In genomic region chr14:69543341-69544249, GRCh38 we compare ENCODE assay signal across 8 cellular contexts. TPM values are rescaled to one million over a fixed set of nuclear protein-coding genes. Genes with fewer than 3 reads are reported as not detected.
DNase-seq lines count a peak whose midpoint lies in the region; ATAC-seq and TF ChIP-seq lines count a peak whose summit lies in the region.

No MANE protein-coding gene starts in this region.

- no peaks in the 10 kb centered on the region for H3K9me2 ChIP-seq in hepatocyte (replicated peaks; ENCODE audit: insufficient read depth)

- ATAC-seq in stimulated activated memory B cell treated with anti-CD40 and anti-IgM and Interleukin-4, amounts not matched to agents 10 μg/mL and 1 μg/mL and 100 μg/mL, for 72 hours, result no peak

- H3K9me3 Mint-ChIP-seq in activated T-helper 1 cell treated with anti-CD3 and anti-CD28 coated beads, Interleukin-12 subunit alpha, Interleukin-12 subunit beta, Interleukin-2, Interleukin-4 antibody, amounts not matched to agents 30 ng/mL and 10 ng/mL and 1 ng/mL, durations not matched to agents 14 hours and 24 hours and 36 hours, result no peaks in the 10 kb centered on the region
- no peaks in the 10 kb centered on the region for H3K9me3 Mint-ChIP-seq in stimulated activated memory B cell treated with anti-CD40 and anti-IgM and Interleukin-4, amounts not matched to agents 10 μg/mL and 1 μg/mL and 100 μg/mL, for 72 hours
- H3K9me3 Mint-ChIP-seq in mesothelial cell of epicardium, result no peaks in the 10 kb centered on the region

- H3K4me1 Mint-ChIP-seq in activated T-helper 1 cell treated with anti-CD3 and anti-CD28 coated beads, Interleukin-12 subunit alpha, Interleukin-12 subunit beta, Interleukin-2, Interleukin-4 antibody, amounts not matched to agents 30 ng/mL and 10 ng/mL and 1 ng/mL, durations not matched to agents 14 hours and 24 hours and 36 hours (ENCODE audit: low read depth), result peaks cover 17% of the 10 kb centered on the region
- H3K4me1 Mint-ChIP-seq in stimulated activated memory B cell treated with anti-CD40 and anti-IgM and Interleukin-4, amounts not matched to agents 10 μg/mL and 1 μg/mL and 100 μg/mL, for 72 hours, result peaks cover 5% of the 10 kb centered on the region
- peaks cover 4% of the 10 kb centered on the region for H3K4me1 Mint-ChIP-seq in mesothelial cell of epicardium

- no peak for TF ChIP-seq CTCF in NB4 (IDR thresholded peaks at IDR 0.05; ENCODE audit: low read depth, low read length)
- no peak for TF ChIP-seq CTCF in hepatocyte (IDR thresholded peaks at IDR 0.05; ENCODE audit: poor library complexity)
- TF ChIP-seq CTCF in mesothelial cell of epicardium (IDR thresholded peaks at IDR 0.05; ENCODE audit: unreplicated experiment), result no peak

- no peaks in the 10 kb centered on the region for H4K20me1 ChIP-seq in hepatocyte (ENCODE audit: insufficient read depth, poor library complexity, severe bottlenecking)

- no peaks in the 10 kb centered on the region for H3K36me3 Mint-ChIP-seq in activated T-helper 1 cell treated with anti-CD3 and anti-CD28 coated beads, Interleukin-12 subunit alpha, Interleukin-12 subunit beta, Interleukin-2, Interleukin-4 antibody, amounts not matched to agents 30 ng/mL and 10 ng/mL and 1 ng/mL, durations not matched to agents 14 hours and 24 hours and 36 hours (ENCODE audit: low read depth)
- no peaks in the 10 kb centered on the region for H3K36me3 Mint-ChIP-seq in stimulated activated memory B cell treated with anti-CD40 and anti-IgM and Interleukin-4, amounts not matched to agents 10 μg/mL and 1 μg/mL and 100 μg/mL, for 72 hours
- no peaks in the 10 kb centered on the region for H3K36me3 Mint-ChIP-seq in mesothelial cell of epicardium

- H3K4me1 ChIP-seq in hepatocyte (ENCODE audit: insufficient read depth), result peaks cover 4% of the 10 kb centered on the region

- H3K4me3 ChIP-seq in NB4 (ENCODE audit: low read depth, low read length) (no peak overlapping the region), hepatocyte (no peak overlapping the region)

- no peaks in the 10 kb centered on the region for H3K79me2 ChIP-seq in hepatocyte

- no peak for TF ChIP-seq POLR2A in NB4 (IDR thresholded peaks at IDR 0.05; ENCODE audit: extremely low read depth, insufficient read length)

- DNase-seq in NCI-H1417 (lab: John Stamatoyannopoulos, UW) (peak in 2 of 3 experiments; percentile 59 to 83), NCI-H1417 treated with DMSO at 0.1 percent for 48 hours (lab: John Stamatoyannopoulos, UW) (no peak), NB4 (ENCODE audit: low read depth) (peak; percentile 87), hepatocyte (ENCODE audit: low spot score) (peak; percentile 66), superior temporal gyrus (ENCODE audit: extremely low spot score) (peak; percentile 56), mesothelial cell of epicardium (ENCODE audit: low spot score in 2 of 2, unreplicated experiment in 2 of 2) (no peak)
- DNase-seq in activated T-helper 1 cell treated with anti-CD3 and anti-CD28 coated beads, Interleukin-12 subunit alpha, Interleukin-12 subunit beta, Interleukin-2, Interleukin-4 antibody, amounts not matched to agents 30 ng/mL and 10 ng/mL and 1 ng/mL, durations not matched to agents 14 hours and 24 hours and 36 hours (ENCODE audit: low spot score), result peak; percentile 47

- intact Hi-C loops in activated T-helper 1 cell treated with anti-CD3 and anti-CD28 coated beads, Interleukin-12 subunit alpha, Interleukin-12 subunit beta, Interleukin-2, Interleukin-4 antibody, amounts not matched to agents 30 ng/mL and 10 ng/mL and 1 ng/mL, durations not matched to agents 14 hours and 24 hours and 36 hours (cut with micrococcal nuclease), result no loop called here

- peaks cover 18% of the 10 kb centered on the region for H3K27me3 Mint-ChIP-seq in activated T-helper 1 cell treated with anti-CD3 and anti-CD28 coated beads, Interleukin-12 subunit alpha, Interleukin-12 subunit beta, Interleukin-2, Interleukin-4 antibody, amounts not matched to agents 30 ng/mL and 10 ng/mL and 1 ng/mL, durations not matched to agents 14 hours and 24 hours and 36 hours (ENCODE audit: insufficient read depth)
- H3K27me3 Mint-ChIP-seq in stimulated activated memory B cell treated with anti-CD40 and anti-IgM and Interleukin-4, amounts not matched to agents 10 μg/mL and 1 μg/mL and 100 μg/mL, for 72 hours, result peaks cover 59% of the 10 kb centered on the region
- peaks cover 41% of the 10 kb centered on the region for H3K27me3 Mint-ChIP-seq in mesothelial cell of epicardium (ENCODE audit: low read depth)

- H2AFZ ChIP-seq in hepatocyte, result no peak overlapping the region

- H3K9me3 ChIP-seq in hepatocyte (ENCODE audit: low read depth), result no peaks in the 10 kb centered on the region

- 66% methylated on average over 15 of the region's 15 CpGs for WGBS in hepatocyte (ENCODE audit: low lambda C conversion rate, missing lambda C conversion rate)

- no peak overlapping the region for H3K27ac ChIP-seq in hepatocyte

- H3K36me3 ChIP-seq in hepatocyte (replicated peaks; ENCODE audit: insufficient read depth, low read depth), result no peaks in the 10 kb centered on the region

- no peak overlapping the region for H3K27ac Mint-ChIP-seq in activated T-helper 1 cell treated with anti-CD3 and anti-CD28 coated beads, Interleukin-12 subunit alpha, Interleukin-12 subunit beta, Interleukin-2, Interleukin-4 antibody, amounts not matched to agents 30 ng/mL and 10 ng/mL and 1 ng/mL, durations not matched to agents 14 hours and 24 hours and 36 hours
- H3K27ac Mint-ChIP-seq in stimulated activated memory B cell treated with anti-CD40 and anti-IgM and Interleukin-4, amounts not matched to agents 10 μg/mL and 1 μg/mL and 100 μg/mL, for 72 hours, result no peak overlapping the region
- no peak overlapping the region for H3K27ac Mint-ChIP-seq in mesothelial cell of epicardium

- peaks cover 1% of the 10 kb centered on the region for H3K27me3 ChIP-seq in hepatocyte

- no peak overlapping the region for H3K4me3 Mint-ChIP-seq in activated T-helper 1 cell treated with anti-CD3 and anti-CD28 coated beads, Interleukin-12 subunit alpha, Interleukin-12 subunit beta, Interleukin-2, Interleukin-4 antibody, amounts not matched to agents 30 ng/mL and 10 ng/mL and 1 ng/mL, durations not matched to agents 14 hours and 24 hours and 36 hours
- H3K4me3 Mint-ChIP-seq in stimulated activated memory B cell treated with anti-CD40 and anti-IgM and Interleukin-4, amounts not matched to agents 10 μg/mL and 1 μg/mL and 100 μg/mL, for 72 hours, result no peak overlapping the region
- no peak overlapping the region for H3K4me3 Mint-ChIP-seq in mesothelial cell of epicardium

- no peak overlapping the region for H3K4me2 ChIP-seq in hepatocyte

RNA-seq across cellular contexts. Expression of gene CCDC177, which starts 31.1 kb away (rescaled TPM):
- total RNA-seq in activated T-helper 1 cell treated with anti-CD3 and anti-CD28 coated beads, Interleukin-12 subunit alpha, Interleukin-12 subunit beta, Interleukin-2, Interleukin-4 antibody, amounts not matched to agents 30 ng/mL and 10 ng/mL and 1 ng/mL, durations not matched to agents 14 hours and 24 hours and 36 hours, result 0.08 TPM in 1 of 2 replicates, not detected in the other
- total RNA-seq in hepatocyte (0.23 TPM in 1 of 2 replicates, not detected in the other), mesothelial cell of epicardium (0.24 to 0.34 TPM (median 0.34 TPM) in 3 replicates)
- polyA plus RNA-seq in hepatocyte, result not detected in 2 replicates

RNA-seq across cellular contexts. Expression of gene PLEKHD1, which starts 59.1 kb away (rescaled TPM):
- 0.07 TPM in 1 of 2 replicates, not detected in the other for total RNA-seq in activated T-helper 1 cell treated with anti-CD3 and anti-CD28 coated beads, Interleukin-12 subunit alpha, Interleukin-12 subunit beta, Interleukin-2, Interleukin-4 antibody, amounts not matched to agents 30 ng/mL and 10 ng/mL and 1 ng/mL, durations not matched to agents 14 hours and 24 hours and 36 hours
- total RNA-seq in hepatocyte, result not detected in 2 replicates
- not detected in 2 replicates for polyA plus RNA-seq in hepatocyte
- 0.20 to 0.24 TPM (median 0.20 TPM) in 3 replicates for total RNA-seq in mesothelial cell of epicardium

Comparison
In these comparisons a context has a peak if more than half of its experiments do, and no peak if none do; other contexts are left out.
1. DNase-seq: peak in NCI-H1417 (2 of 3), NB4 (single experiment), activated T-helper 1 cell treated with anti-CD3 and anti-CD28 coated beads, Interleukin-12 subunit alpha, Interleukin-12 subunit beta, Interleukin-2, Interleukin-4 antibody, amounts not matched to agents 30 ng/mL and 10 ng/mL and 1 ng/mL, durations not matched to agents 14 hours and 24 hours and 36 hours (single experiment), hepatocyte (single experiment) and superior temporal gyrus (single experiment); none in NCI-H1417 treated with DMSO at 0.1 percent for 48 hours (single experiment) and mesothelial cell of epicardium (0 of 2).